1 cellular context compared by ENCODE assay signal in genomic region chr1:153698648-153699004, GRCh38.
TF ChIP-seq lines count a peak whose summit lies in the region.

No MANE protein-coding gene starts in this region.

TF ChIP-seq in WTC11, 78 proteins besides CTCF, POLR2A, EP300 and RAD21 (continued from another document):
- TF ChIP-seq ZNF317 (CRISPR knock-in tag; IDR thresholded peaks at IDR 0.05; ENCODE audit: borderline replicate concordance, low read depth) (no peak), FOXK1 (CRISPR knock-in tag; IDR thresholded peaks at IDR 0.05) (no peak), USF2 (CRISPR knock-in tag; IDR thresholded peaks at IDR 0.05) (no peak), ZNF416 (CRISPR knock-in tag; IDR thresholded peaks at IDR 0.05) (no peak), MYBL2 (CRISPR knock-in tag; IDR thresholded peaks at IDR 0.05) (no peak), OVOL2 (CRISPR knock-in tag; IDR thresholded peaks at IDR 0.05; ENCODE audit: borderline replicate concordance) (no peak), KAT7 (CRISPR knock-in tag; IDR thresholded peaks at IDR 0.05; ENCODE audit: borderline replicate concordance) (no peak)
TF ChIP-seq in WTC11: peak in this region for 0.
